Comparison of ENCODE assay signal across 8 cellular contexts in the genomic region with DNA sequence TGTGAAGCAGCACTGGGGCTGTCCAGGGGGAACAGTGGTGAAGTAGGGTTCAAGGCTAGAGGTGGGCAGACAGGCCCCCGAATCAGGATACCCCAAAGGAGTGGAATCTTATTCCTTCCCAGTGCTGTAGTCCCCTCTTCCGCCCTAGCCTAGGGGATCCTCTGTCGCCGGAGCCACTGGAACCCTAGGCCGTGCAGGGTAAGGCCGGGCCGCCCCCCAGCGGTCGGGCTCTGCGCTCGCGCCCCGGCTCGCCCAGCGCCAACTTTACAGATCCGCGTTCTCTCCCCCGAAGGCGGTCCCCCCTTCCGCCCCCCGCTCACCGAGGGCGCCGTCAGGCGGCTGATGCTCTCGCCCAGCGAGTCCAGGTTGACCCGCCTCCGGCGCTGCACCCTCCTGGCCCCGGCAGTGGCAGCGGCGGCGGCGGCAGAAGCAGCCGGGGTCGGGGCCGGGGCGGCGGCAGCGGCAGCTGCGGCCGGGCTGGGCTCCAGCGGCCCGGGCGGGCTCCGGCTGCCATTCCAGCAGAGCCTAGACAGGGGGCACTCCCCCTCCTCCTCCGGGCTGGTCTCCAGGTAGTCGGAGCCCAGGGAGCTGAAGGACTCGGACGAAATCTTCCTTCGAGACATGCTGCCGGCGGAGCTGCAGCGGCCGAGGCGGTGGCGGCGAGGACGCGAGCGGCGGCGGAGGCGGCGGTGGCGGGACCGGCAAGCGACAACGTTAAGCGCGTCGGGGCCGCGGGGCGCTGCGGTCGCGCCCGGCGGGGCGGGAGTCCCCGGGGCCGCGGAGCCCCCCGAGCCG. TPM values are rescaled to one million over a fixed set of nuclear protein-coding genes. Genes with fewer than 3 reads are reported as not detected.
DNase-seq lines count a peak whose midpoint lies in the region; ATAC-seq and TF ChIP-seq lines count a peak whose summit lies in the region.

No MANE protein-coding gene starts in this region.

- peaks cover 39% of the 10 kb centered on the region for H3K27me3 Mint-ChIP-seq in T-helper 2 cell treated with Interferon-gamma antibody and Interleukin-4, amounts not matched to agents 5 μg/mL and 100 μg/mL, for 36 hours (ENCODE audit: low read depth)
- peaks cover 41 to 59% (median 52%) of the 10 kb centered on the region in 5 donors for H3K27me3 Mint-ChIP-seq in naive thymus-derived CD4-positive, alpha-beta T cell

- H3K79me2 ChIP-seq in fibroblast of lung (ENCODE audit: control insufficient read depth, insufficient read depth, low read length) = no peaks in the 10 kb centered on the region

- WGBS in HUES64 = 1% methylated on average over 87 of the region's 87 CpGs

- no peaks in the 10 kb centered on the region for H3K9me3 Mint-ChIP-seq in T-helper 2 cell treated with Interferon-gamma antibody and Interleukin-4, amounts not matched to agents 5 μg/mL and 100 μg/mL, for 36 hours
- H3K9me3 Mint-ChIP-seq in naive thymus-derived CD4-positive, alpha-beta T cell = peaks cover 0 to 12% (median 2%) of the 10 kb centered on the region in 11 donors

- no peaks in the 10 kb centered on the region for H4K20me1 ChIP-seq in fibroblast of lung (ENCODE audit: control insufficient read depth, extremely low read depth, insufficient read depth, low read length)

- peak overlapping the region; percentile 48 for H2AFZ ChIP-seq in fibroblast of lung (ENCODE audit: low read length)

- H3K9ac ChIP-seq in HUES64 (ENCODE audit: low read depth, low read length) (peak overlapping the region; percentile 60), fibroblast of lung (ENCODE audit: insufficient read depth, low read length) (peak overlapping the region; percentile 68)

- POLR2A ChIA-PET in naive thymus-derived CD4-positive, alpha-beta T cell (lab: Charles Lee) = no interaction called here

- peak overlapping the region; percentile 65 for H3K4me3 Mint-ChIP-seq in T-helper 2 cell treated with Interferon-gamma antibody and Interleukin-4, amounts not matched to agents 5 μg/mL and 100 μg/mL, for 36 hours
- peak overlapping the region in 8 of 10 donors; percentile 5 to 77 (median 60) for H3K4me3 Mint-ChIP-seq in naive thymus-derived CD4-positive, alpha-beta T cell

- H3K27ac ChIP-seq in HUES64 (ENCODE audit: low read depth, low read length) (no peak overlapping the region), fibroblast of lung (ENCODE audit: insufficient read depth, low read length) (no peak overlapping the region)
- H3K27ac ChIP-seq in naive thymus-derived CD4-positive, alpha-beta T cell (ENCODE audit: low read depth, low read length) = no peak overlapping the region

- H3K27me3 ChIP-seq in HUES64 (ENCODE audit: insufficient read depth, low read length) (peaks cover 45% of the 10 kb centered on the region), fibroblast of lung (ENCODE audit: control insufficient read depth, insufficient read depth, low read length) (peaks cover 4% of the 10 kb centered on the region)
- H3K27me3 ChIP-seq in naive thymus-derived CD4-positive, alpha-beta T cell (ENCODE audit: control insufficient read depth in 2 of 2, insufficient read depth in 2 of 2, low read length in 2 of 2) = no peaks in the 10 kb centered on the region

- H3K9me3 ChIP-seq in HUES64 (ENCODE audit: insufficient read depth, low read depth, low read length) (no peaks in the 10 kb centered on the region), fibroblast of lung (ENCODE audit: control insufficient read depth, insufficient read depth, low read depth, low read length) (no peaks in the 10 kb centered on the region)
- peaks cover 0 to 4% (median 0%) of the 10 kb centered on the region in 3 experiments for H3K9me3 ChIP-seq in naive thymus-derived CD4-positive, alpha-beta T cell (ENCODE audit: control insufficient read depth in 2 of 3, low read length in 3 of 3)

- no peaks in the 10 kb centered on the region for H3K36me3 ChIP-seq in HUES64 (ENCODE audit: insufficient read depth, low read length)
- no peaks in the 10 kb centered on the region for H3K36me3 ChIP-seq in fibroblast of lung (ENCODE audit: control insufficient read depth, insufficient read depth, low read length)
- no peaks in the 10 kb centered on the region for H3K36me3 ChIP-seq in naive thymus-derived CD4-positive, alpha-beta T cell (ENCODE audit: control insufficient read depth in 2 of 3, insufficient read depth in 3 of 3, low read length in 3 of 3)

- ATAC-seq in GM21529 (IDR thresholded peaks at IDR 0.05; ENCODE audit: unreplicated experiment) = peak; percentile 72
- ATAC-seq in naive thymus-derived CD4-positive, alpha-beta T cell = peak; percentile 22

- peak overlapping the region; percentile 86 for H3K4me2 ChIP-seq in fibroblast of lung (ENCODE audit: extremely low read depth, insufficient read depth, low read length)

- CTCF ChIA-PET in naive thymus-derived CD4-positive, alpha-beta T cell (lab: Charles Lee) = no interaction called here

- peak; percentile 43 to 58 for TF ChIP-seq CTCF in fibroblast of lung (conservative IDR thresholded peaks at IDR 0.05 in 1 of 2, IDR thresholded peaks at IDR 0.05 in 1 of 2; ENCODE audit: low read depth in 1 of 2, low read length in 2 of 2)

- intact Hi-C loops in naive thymus-derived CD4-positive, alpha-beta T cell (cut with micrococcal nuclease) = no loop called here

- no peak overlapping the region for H3K27ac Mint-ChIP-seq in T-helper 2 cell treated with Interferon-gamma antibody and Interleukin-4, amounts not matched to agents 5 μg/mL and 100 μg/mL, for 36 hours
- H3K27ac Mint-ChIP-seq in naive thymus-derived CD4-positive, alpha-beta T cell = no peak overlapping the region

- H3K4me3 ChIP-seq in HUES64 (ENCODE audit: low read length) (peak overlapping the region; percentile 59), fibroblast of lung (replicated peaks in 1 of 4; ENCODE audit: control extremely low read depth in 1 of 4, insufficient read depth in 1 of 4, low read depth in 3 of 4, low read length in 4 of 4) (peak overlapping the region; percentile 24 to 54 (median 45))
- H3K4me3 ChIP-seq in naive thymus-derived CD4-positive, alpha-beta T cell (ENCODE audit: low read length) = no peak overlapping the region

- H3K4me1 ChIP-seq in HUES64 (ENCODE audit: insufficient read depth, low read length) (no peaks in the 10 kb centered on the region), fibroblast of lung (ENCODE audit: control insufficient read depth, extremely low read depth, insufficient read depth, low read length) (peaks cover 4% of the 10 kb centered on the region)
- H3K4me1 ChIP-seq in naive thymus-derived CD4-positive, alpha-beta T cell (ENCODE audit: control insufficient read depth in 2 of 2, insufficient read depth in 2 of 2, low read length in 2 of 2) = no peaks in the 10 kb centered on the region

- DNase-seq in NCI-H345 (lab: John Stamatoyannopoulos, UW) (peak; percentile 33), NCI-H345 treated with DMSO at 0.1 percent for 48 hours (lab: John Stamatoyannopoulos, UW; ENCODE audit: unreplicated experiment) (no peak), fibroblast of lung (ENCODE audit: low read depth in 2 of 2) (peak; percentile 44 to 54), NCI-H1694 treated with DMSO at 0.1 percent for 48 hours (lab: John Stamatoyannopoulos, UW) (no peak)
- DNase-seq in T-helper 2 cell treated with Interferon-gamma antibody and Interleukin-4, amounts not matched to agents 5 μg/mL and 100 μg/mL, for 36 hours (ENCODE audit: low spot score) = peak; percentile 5
- peak in 1 of 9 donors; percentile 0 for DNase-seq in naive thymus-derived CD4-positive, alpha-beta T cell

- H3K36me3 Mint-ChIP-seq in T-helper 2 cell treated with Interferon-gamma antibody and Interleukin-4, amounts not matched to agents 5 μg/mL and 100 μg/mL, for 36 hours (ENCODE audit: low read depth) = no peaks in the 10 kb centered on the region
- peaks cover 0 to 4% (median 0%) of the 10 kb centered on the region in 5 donors for H3K36me3 Mint-ChIP-seq in naive thymus-derived CD4-positive, alpha-beta T cell

- peaks cover 3% of the 10 kb centered on the region for H3K4me1 Mint-ChIP-seq in T-helper 2 cell treated with Interferon-gamma antibody and Interleukin-4, amounts not matched to agents 5 μg/mL and 100 μg/mL, for 36 hours (ENCODE audit: low read depth)
- H3K4me1 Mint-ChIP-seq in naive thymus-derived CD4-positive, alpha-beta T cell = peaks cover 2 to 14% (median 9%) of the 10 kb centered on the region in 7 donors

RNA-seq across cellular contexts. Expression of a gene that starts 0.6 kb away (rescaled TPM):
- polyA plus RNA-seq in HUES64 (2013, experiment 1 of 2) = 0.55 TPM
- 0.51 TPM for polyA plus RNA-seq in HUES64 (2013, experiment 2 of 2)
- total RNA-seq in fibroblast of lung = 0.50 and 2.6 TPM in 2 replicates
- polyA plus RNA-seq in fibroblast of lung = 0.19 and 1.4 TPM in 2 replicates
- polyA plus RNA-seq in fibroblast of lung (2012) = 0.17 and 1.2 TPM in 2 replicates
- polyA minus RNA-seq in fibroblast of lung (ENCODE audit: low replicate concordance) = 0.67 and 2.9 TPM in 2 replicates
- under 1 TPM in 2 of 5 experiments, not detected in 3; 0.03 to 0.22 TPM for total RNA-seq in naive thymus-derived CD4-positive, alpha-beta T cell
- polyA plus RNA-seq in naive thymus-derived CD4-positive, alpha-beta T cell = not detected

Comparison
In these comparisons a context has a peak if more than half of its experiments do, and no peak if none do; other contexts are left out.
1. DNase-seq: peak in NCI-H345 (single experiment), T-helper 2 cell treated with Interferon-gamma antibody and Interleukin-4, amounts not matched to agents 5 μg/mL and 100 μg/mL, for 36 hours (single experiment) and fibroblast of lung (2 of 2); none in NCI-H345 treated with DMSO at 0.1 percent for 48 hours (single experiment) and NCI-H1694 treated with DMSO at 0.1 percent for 48 hours (single experiment).